Comparison of ENCODE assay signal across 1 cellular context in genomic region chr17:49575524-49576120, GRCh38.
TF ChIP-seq lines count a peak whose summit lies in the region.

Gene NXPH3, plus strand, starts transcription at chr17:49575871. Its CDS starts 349 bp downstream, at chr17:49576220.

TF ChIP-seq in HepG2, 621 proteins besides CTCF, POLR2A, EP300 and RAD21 (continued from another document and continues in another):
- TF ChIP-seq, protein P1, sequence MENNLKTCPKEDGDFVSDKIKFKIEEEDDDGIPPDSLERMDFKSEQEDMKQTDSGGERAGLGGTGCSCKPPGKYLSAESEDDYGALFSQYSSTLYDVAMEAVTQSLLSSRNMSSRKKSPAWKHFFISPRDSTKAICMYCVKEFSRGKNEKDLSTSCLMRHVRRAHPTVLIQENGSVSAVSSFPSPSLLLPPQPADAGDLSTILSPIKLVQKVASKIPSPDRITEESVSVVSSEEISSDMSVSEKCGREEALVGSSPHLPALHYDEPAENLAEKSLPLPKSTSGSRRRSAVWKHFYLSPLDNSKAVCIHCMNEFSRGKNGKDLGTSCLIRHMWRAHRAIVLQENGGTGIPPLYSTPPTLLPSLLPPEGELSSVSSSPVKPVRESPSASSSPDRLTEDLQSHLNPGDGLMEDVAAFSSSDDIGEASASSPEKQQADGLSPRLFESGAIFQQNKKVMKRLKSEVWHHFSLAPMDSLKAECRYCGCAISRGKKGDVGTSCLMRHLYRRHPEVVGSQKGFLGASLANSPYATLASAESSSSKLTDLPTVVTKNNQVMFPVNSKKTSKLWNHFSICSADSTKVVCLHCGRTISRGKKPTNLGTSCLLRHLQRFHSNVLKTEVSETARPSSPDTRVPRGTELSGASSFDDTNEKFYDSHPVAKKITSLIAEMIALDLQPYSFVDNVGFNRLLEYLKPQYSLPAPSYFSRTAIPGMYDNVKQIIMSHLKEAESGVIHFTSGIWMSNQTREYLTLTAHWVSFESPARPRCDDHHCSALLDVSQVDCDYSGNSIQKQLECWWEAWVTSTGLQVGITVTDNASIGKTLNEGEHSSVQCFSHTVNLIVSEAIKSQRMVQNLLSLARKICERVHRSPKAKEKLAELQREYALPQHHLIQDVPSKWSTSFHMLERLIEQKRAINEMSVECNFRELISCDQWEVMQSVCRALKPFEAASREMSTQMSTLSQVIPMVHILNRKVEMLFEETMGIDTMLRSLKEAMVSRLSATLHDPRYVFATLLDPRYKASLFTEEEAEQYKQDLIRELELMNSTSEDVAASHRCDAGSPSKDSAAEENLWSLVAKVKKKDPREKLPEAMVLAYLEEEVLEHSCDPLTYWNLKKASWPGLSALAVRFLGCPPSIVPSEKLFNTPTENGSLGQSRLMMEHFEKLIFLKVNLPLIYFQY (CRISPR knock-in tag; IDR thresholded peaks at IDR 0.05; ENCODE audit: borderline replicate concordance): no peak
- TF ChIP-seq ZNF570 (CRISPR knock-in tag; IDR thresholded peaks at IDR 0.05; ENCODE audit: borderline replicate concordance) (0 out of 2 replicates have a peak, but pooled peaks have one; percentile 23), MXD4 (CRISPR knock-in tag; IDR thresholded peaks at IDR 0.05) (no peak), HNF1A (IDR thresholded peaks at IDR 0.05; ENCODE audit: low read depth) (no peak), HNF1A (CRISPR knock-in tag; IDR thresholded peaks at IDR 0.05; ENCODE audit: borderline replicate concordance) (no peak), GATA4 (IDR thresholded peaks at IDR 0.05; ENCODE audit: borderline replicate concordance, low read depth) (no peak), ZNF501 (CRISPR knock-in tag; IDR thresholded peaks at IDR 0.05) (no peak), SMAD9 (CRISPR knock-in tag; IDR thresholded peaks at IDR 0.05) (no peak), ZBTB20 (CRISPR knock-in tag; IDR thresholded peaks at IDR 0.05; ENCODE audit: borderline replicate concordance, low read depth) (no peak), PCBP1 (IDR thresholded peaks at IDR 0.05; ENCODE audit: borderline replicate concordance, low read depth, low read length) (no peak), ARID3A (IDR thresholded peaks at IDR 0.05; ENCODE audit: low read depth, low read length) (no peak), ZNF234 (CRISPR knock-in tag; conservative IDR thresholded peaks at IDR 0.05) (no peak), MED1 (CRISPR knock-in tag; IDR thresholded peaks at IDR 0.05) (peak; percentile 16; the same call in 1 of the 2 replicates), ZNF816 (CRISPR knock-in tag; IDR thresholded peaks at IDR 0.05; ENCODE audit: borderline replicate concordance) (no peak), ZNF34 (CRISPR knock-in tag; IDR thresholded peaks at IDR 0.05; ENCODE audit: borderline replicate concordance) (no peak; the same call in 1 of the 2 replicates), ZKSCAN8 (CRISPR knock-in tag; IDR thresholded peaks at IDR 0.05; ENCODE audit: borderline replicate concordance) (no peak), SSRP1 (CRISPR knock-in tag; IDR thresholded peaks at IDR 0.05) (no peak), HNRNPLL (IDR thresholded peaks at IDR 0.05; ENCODE audit: low read depth, low read length, poor library complexity, severe bottlenecking) (peak; percentile 93), ZNF235 (CRISPR knock-in tag; IDR thresholded peaks at IDR 0.05; ENCODE audit: borderline replicate concordance) (peak; percentile 50; the same call in 1 of the 2 replicates), TARDBP (CRISPR knock-in tag; IDR thresholded peaks at IDR 0.05) (no peak), EEA1 (CRISPR knock-in tag; IDR thresholded peaks at IDR 0.05; ENCODE audit: borderline replicate concordance) (peak; percentile 35; the same call in 1 of the 2 replicates), POGZ (CRISPR knock-in tag; IDR thresholded peaks at IDR 0.05) (peak; percentile 21; the same call in 1 of the 2 replicates), PHF8 (CRISPR knock-in tag; IDR thresholded peaks at IDR 0.05) (no peak), ZNF253 (CRISPR knock-in tag; IDR thresholded peaks at IDR 0.05; ENCODE audit: borderline replicate concordance) (no peak), CBFB (CRISPR knock-in tag; IDR thresholded peaks at IDR 0.05) (peak; percentile 59; the same call in 1 of the 2 replicates), CHD2 (IDR thresholded peaks at IDR 0.05; ENCODE audit: low read depth, low read length) (no peak), TAF15 (IDR thresholded peaks at IDR 0.05; ENCODE audit: low read depth, low read length, poor library complexity, severe bottlenecking) (no peak), ZNF547 (CRISPR knock-in tag; IDR thresholded peaks at IDR 0.05) (0 out of 2 replicates have a peak, but pooled peaks have one; percentile 25), ZNF225 (CRISPR knock-in tag; IDR thresholded peaks at IDR 0.05) (no peak), CHCHD3 (CRISPR knock-in tag; IDR thresholded peaks at IDR 0.05) (peak; percentile 55; the same call in 1 of the 2 replicates), ZNF678 (CRISPR knock-in tag; IDR thresholded peaks at IDR 0.05) (no peak), RAD51 (IDR thresholded peaks at IDR 0.05; ENCODE audit: borderline replicate concordance) (no peak), SP4 (CRISPR knock-in tag; IDR thresholded peaks at IDR 0.05) (no peak), ZNF354B (CRISPR knock-in tag; IDR thresholded peaks at IDR 0.05) (no peak), PRPF4 (IDR thresholded peaks at IDR 0.05; ENCODE audit: low read depth, low read length, poor library complexity, severe bottlenecking) (no peak), ZNF329 (CRISPR knock-in tag; IDR thresholded peaks at IDR 0.05; ENCODE audit: low read depth) (0 out of 2 replicates have a peak, but pooled peaks have one; percentile 42), SIX4 (CRISPR knock-in tag; IDR thresholded peaks at IDR 0.05) (no peak), ATF2 (CRISPR knock-in tag; IDR thresholded peaks at IDR 0.05) (no peak), SALL2 (CRISPR knock-in tag; IDR thresholded peaks at IDR 0.05) (peak; percentile 81; the same call in 1 of the 2 replicates)
- TF ChIP-seq, protein P2, sequence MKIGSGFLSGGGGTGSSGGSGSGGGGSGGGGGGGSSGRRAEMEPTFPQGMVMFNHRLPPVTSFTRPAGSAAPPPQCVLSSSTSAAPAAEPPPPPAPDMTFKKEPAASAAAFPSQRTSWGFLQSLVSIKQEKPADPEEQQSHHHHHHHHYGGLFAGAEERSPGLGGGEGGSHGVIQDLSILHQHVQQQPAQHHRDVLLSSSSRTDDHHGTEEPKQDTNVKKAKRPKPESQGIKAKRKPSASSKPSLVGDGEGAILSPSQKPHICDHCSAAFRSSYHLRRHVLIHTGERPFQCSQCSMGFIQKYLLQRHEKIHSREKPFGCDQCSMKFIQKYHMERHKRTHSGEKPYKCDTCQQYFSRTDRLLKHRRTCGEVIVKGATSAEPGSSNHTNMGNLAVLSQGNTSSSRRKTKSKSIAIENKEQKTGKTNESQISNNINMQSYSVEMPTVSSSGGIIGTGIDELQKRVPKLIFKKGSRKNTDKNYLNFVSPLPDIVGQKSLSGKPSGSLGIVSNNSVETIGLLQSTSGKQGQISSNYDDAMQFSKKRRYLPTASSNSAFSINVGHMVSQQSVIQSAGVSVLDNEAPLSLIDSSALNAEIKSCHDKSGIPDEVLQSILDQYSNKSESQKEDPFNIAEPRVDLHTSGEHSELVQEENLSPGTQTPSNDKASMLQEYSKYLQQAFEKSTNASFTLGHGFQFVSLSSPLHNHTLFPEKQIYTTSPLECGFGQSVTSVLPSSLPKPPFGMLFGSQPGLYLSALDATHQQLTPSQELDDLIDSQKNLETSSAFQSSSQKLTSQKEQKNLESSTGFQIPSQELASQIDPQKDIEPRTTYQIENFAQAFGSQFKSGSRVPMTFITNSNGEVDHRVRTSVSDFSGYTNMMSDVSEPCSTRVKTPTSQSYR (CRISPR knock-in tag; IDR thresholded peaks at IDR 0.05; ENCODE audit: borderline replicate concordance): no peak
- TF ChIP-seq, protein P3, sequence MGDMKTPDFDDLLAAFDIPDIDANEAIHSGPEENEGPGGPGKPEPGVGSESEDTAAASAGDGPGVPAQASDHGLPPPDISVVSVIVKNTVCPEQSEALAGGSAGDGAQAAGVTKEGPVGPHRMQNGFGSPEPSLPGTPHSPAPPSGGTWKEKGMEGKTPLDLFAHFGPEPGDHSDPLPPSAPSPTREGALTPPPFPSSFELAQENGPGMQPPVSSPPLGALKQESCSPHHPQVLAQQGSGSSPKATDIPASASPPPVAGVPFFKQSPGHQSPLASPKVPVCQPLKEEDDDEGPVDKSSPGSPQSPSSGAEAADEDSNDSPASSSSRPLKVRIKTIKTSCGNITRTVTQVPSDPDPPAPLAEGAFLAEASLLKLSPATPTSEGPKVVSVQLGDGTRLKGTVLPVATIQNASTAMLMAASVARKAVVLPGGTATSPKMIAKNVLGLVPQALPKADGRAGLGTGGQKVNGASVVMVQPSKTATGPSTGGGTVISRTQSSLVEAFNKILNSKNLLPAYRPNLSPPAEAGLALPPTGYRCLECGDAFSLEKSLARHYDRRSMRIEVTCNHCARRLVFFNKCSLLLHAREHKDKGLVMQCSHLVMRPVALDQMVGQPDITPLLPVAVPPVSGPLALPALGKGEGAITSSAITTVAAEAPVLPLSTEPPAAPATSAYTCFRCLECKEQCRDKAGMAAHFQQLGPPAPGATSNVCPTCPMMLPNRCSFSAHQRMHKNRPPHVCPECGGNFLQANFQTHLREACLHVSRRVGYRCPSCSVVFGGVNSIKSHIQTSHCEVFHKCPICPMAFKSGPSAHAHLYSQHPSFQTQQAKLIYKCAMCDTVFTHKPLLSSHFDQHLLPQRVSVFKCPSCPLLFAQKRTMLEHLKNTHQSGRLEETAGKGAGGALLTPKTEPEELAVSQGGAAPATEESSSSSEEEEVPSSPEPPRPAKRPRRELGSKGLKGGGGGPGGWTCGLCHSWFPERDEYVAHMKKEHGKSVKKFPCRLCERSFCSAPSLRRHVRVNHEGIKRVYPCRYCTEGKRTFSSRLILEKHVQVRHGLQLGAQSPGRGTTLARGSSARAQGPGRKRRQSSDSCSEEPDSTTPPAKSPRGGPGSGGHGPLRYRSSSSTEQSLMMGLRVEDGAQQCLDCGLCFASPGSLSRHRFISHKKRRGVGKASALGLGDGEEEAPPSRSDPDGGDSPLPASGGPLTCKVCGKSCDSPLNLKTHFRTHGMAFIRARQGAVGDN (CRISPR knock-in tag; IDR thresholded peaks at IDR 0.05): peak; percentile 66
- TF ChIP-seq, protein P4, sequence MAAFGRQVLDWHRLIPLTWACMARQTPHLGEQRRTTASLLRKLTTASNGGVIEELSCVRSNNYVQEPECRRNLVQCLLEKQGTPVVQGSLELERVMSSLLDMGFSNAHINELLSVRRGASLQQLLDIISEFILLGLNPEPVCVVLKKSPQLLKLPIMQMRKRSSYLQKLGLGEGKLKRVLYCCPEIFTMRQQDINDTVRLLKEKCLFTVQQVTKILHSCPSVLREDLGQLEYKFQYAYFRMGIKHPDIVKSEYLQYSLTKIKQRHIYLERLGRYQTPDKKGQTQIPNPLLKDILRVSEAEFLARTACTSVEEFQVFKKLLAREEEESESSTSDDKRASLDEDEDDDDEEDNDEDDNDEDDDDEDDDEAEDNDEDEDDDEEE (CRISPR knock-in tag; IDR thresholded peaks at IDR 0.05): no peak
